In the genomic region with DNA sequence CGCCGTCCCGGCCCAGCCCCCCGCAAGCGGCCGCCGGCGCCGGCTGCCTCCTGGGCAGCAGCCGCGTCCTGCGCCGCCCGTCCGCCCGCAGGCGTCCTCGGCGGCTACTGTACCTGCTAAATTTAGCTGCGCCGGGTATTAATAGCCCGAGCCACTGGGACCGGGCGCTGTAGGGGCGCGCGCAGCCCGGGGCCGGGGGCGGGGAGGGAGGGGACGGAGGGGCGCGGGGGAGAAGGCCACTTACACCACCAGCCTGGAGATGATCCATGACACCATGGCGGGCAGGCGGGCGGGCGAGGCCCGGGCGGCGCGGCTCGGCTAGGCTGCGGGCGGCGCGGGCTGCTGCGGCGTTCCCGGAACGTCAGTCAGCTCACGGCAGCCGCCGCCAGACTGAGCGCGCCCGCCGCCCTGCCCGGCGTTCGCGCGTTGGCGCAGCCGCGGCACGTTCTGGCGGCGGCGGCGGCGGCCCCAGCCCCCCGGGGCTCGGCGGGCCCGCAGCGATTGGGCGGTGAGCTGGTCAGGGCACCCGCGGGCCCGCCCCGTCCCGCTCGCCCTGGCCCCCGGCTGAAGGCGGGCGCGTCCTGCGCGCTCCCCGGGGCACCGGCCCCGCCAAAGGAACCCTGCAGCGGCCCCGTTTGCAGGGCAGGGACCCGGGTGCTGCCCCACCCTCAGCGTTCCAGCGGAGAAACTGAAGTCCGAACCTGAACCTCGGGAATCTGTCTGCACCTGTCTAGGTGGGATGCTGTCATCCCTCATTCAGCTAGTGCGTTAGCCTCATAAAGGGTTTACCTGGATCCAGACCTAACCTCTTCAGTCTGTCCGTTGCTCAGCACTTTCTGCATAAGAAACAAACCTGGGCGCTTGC, we compare ENCODE assay signal across 8 cellular contexts. TPM values are rescaled to one million over a fixed set of nuclear protein-coding genes. Genes with fewer than 3 reads are reported as not detected.
DNase-seq lines count a peak whose midpoint lies in the region; ATAC-seq and FAIRE-seq lines count a peak whose summit lies in the region.

A gene with protein sequence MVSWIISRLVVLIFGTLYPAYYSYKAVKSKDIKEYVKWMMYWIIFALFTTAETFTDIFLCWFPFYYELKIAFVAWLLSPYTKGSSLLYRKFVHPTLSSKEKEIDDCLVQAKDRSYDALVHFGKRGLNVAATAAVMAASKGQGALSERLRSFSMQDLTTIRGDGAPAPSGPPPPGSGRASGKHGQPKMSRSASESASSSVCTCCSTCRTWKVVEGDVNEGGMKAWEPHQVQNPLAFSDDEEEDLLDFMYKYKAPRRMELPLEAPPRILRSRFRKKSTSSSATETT (minus strand): TSS at position 392 of the 865 bp plus-strand sequence. CDS start 116 bp downstream, at position 276.

- no peak within 1 kb of the TSS for H3K27ac ChIP-seq in neuronal stem cell (replicated peaks; ENCODE audit: low read length)

- no peak within 1 kb of the TSS for H2BK120ac ChIP-seq in neuronal stem cell (ENCODE audit: low read depth, low read length)

- peak within 1 kb of the TSS; percentile 60 for H3K9ac ChIP-seq in neuronal stem cell (ENCODE audit: low read depth, low read length, poor library complexity)

- peak within 1 kb of the TSS; percentile 95 for H2AFZ ChIP-seq in neuronal stem cell (ENCODE audit: low read length)

- peaks cover 7 to 79% (median 39%) of the 10 kb centered on the region in 3 experiments for H3K27me3 ChIP-seq in neuronal stem cell (ENCODE audit: control insufficient read depth in 3 of 3, insufficient read depth in 3 of 3, low read depth in 1 of 3, low read length in 3 of 3)

- H2BK12ac ChIP-seq in neuronal stem cell (ENCODE audit: low read length): no peak within 1 kb of the TSS

- DNase-seq in DMS53 (lab: John Stamatoyannopoulos, UW): peak; percentile 78
- peak; percentile 30 for DNase-seq in HTR-8/SVneo (ENCODE audit: insufficient read length, low spot score)
- peak; percentile 48 for DNase-seq in activated T-cell treated with anti-CD3 and anti-CD28 coated beads, Interleukin-2, amount 50 U/mL, for 24 hours
- DNase-seq in germinal center (ENCODE audit: low spot score): peak; percentile 54
- peak; percentile 33 for DNase-seq in neuronal stem cell (ENCODE audit: low spot score)

- no peak within 1 kb of the TSS for H2AK5ac ChIP-seq in neuronal stem cell (ENCODE audit: low read depth, low read length)

- peak; percentile 62 for FAIRE-seq in HTR-8/SVneo (lab: Jason Lieb, UNC)

- H3K14ac ChIP-seq in neuronal stem cell (ENCODE audit: low read length): no peak within 1 kb of the TSS

- H2BK5ac ChIP-seq in neuronal stem cell (ENCODE audit: low read length): no peak within 1 kb of the TSS

- no peak within 1 kb of the TSS for H3K27ac Mint-ChIP-seq in activated T-cell treated with anti-CD3 and anti-CD28 coated beads, Interleukin-2, amount 50 U/mL, for 24 hours

- peaks cover 2 to 4% of the 10 kb centered on the region in 2 donors for H3K9me3 ChIP-seq in neuronal stem cell (replicated peaks in 1 of 2; ENCODE audit: control insufficient read depth in 2 of 2, insufficient read depth in 1 of 2, low read depth in 1 of 2, low read length in 2 of 2)

- H3K4me2 ChIP-seq in neuronal stem cell (ENCODE audit: insufficient read depth, low read length, poor library complexity, severe bottlenecking): peak within 1 kb of the TSS; percentile 70

- H3K23ac ChIP-seq in neuronal stem cell (ENCODE audit: low read depth, low read length, poor library complexity): no peak within 1 kb of the TSS

- H3K4me1 Mint-ChIP-seq in activated T-cell treated with anti-CD3 and anti-CD28 coated beads, Interleukin-2, amount 50 U/mL, for 24 hours (ENCODE audit: low read depth): peaks cover 14% of the 10 kb centered on the region

- peak within 1 kb of the TSS; percentile 80 for H3K4me3 Mint-ChIP-seq in activated T-cell treated with anti-CD3 and anti-CD28 coated beads, Interleukin-2, amount 50 U/mL, for 24 hours

- ATAC-seq in GM18873 (IDR thresholded peaks at IDR 0.05; ENCODE audit: low FRiP score, unreplicated experiment) (no peak), GM18909 (IDR thresholded peaks at IDR 0.05; ENCODE audit: poor library complexity, unreplicated experiment) (no peak), GM19395 (IDR thresholded peaks at IDR 0.05; ENCODE audit: unreplicated experiment) (no peak)

- no peaks in the 10 kb centered on the region for H3K36me3 ChIP-seq in neuronal stem cell (replicated peaks in 1 of 2; ENCODE audit: control insufficient read depth in 2 of 2, insufficient read depth in 2 of 2, low read length in 2 of 2)

- no peak within 1 kb of the TSS for H2BK15ac ChIP-seq in neuronal stem cell (ENCODE audit: low read length)

- no CpG with 5 or more reads among the region's 102 CpGs for WGBS in neuronal stem cell (ENCODE audit: extremely low coverage in 2 of 2, insufficient read length in 2 of 2, insufficient replicate concordance in 1 of 2), 2 donors

- H3K4me3 ChIP-seq in neuronal stem cell (ENCODE audit: low read length in 2 of 2): peak within 1 kb of the TSS; percentile 45 to 80

- H3K18ac ChIP-seq in neuronal stem cell (ENCODE audit: low read length): peak within 1 kb of the TSS; percentile 62

- H3K36me3 Mint-ChIP-seq in activated T-cell treated with anti-CD3 and anti-CD28 coated beads, Interleukin-2, amount 50 U/mL, for 24 hours (ENCODE audit: low read depth): no peaks in the 10 kb centered on the region

- H3K9me3 Mint-ChIP-seq in activated T-cell treated with anti-CD3 and anti-CD28 coated beads, Interleukin-2, amount 50 U/mL, for 24 hours: peaks cover 11% of the 10 kb centered on the region

- H3K4me1 ChIP-seq in neuronal stem cell (ENCODE audit: control insufficient read depth in 2 of 2, insufficient read depth in 1 of 2, low read depth in 1 of 2, low read length in 2 of 2): peaks cover 8% of the 10 kb centered on the region in 2 donors

- H4K91ac ChIP-seq in neuronal stem cell (ENCODE audit: low read depth, low read length, poor library complexity): no peak within 1 kb of the TSS

- H3K27me3 Mint-ChIP-seq in activated T-cell treated with anti-CD3 and anti-CD28 coated beads, Interleukin-2, amount 50 U/mL, for 24 hours: peaks cover 71% of the 10 kb centered on the region

- no peak within 1 kb of the TSS for H3K4ac ChIP-seq in neuronal stem cell (ENCODE audit: low read length)

- H4K8ac ChIP-seq in neuronal stem cell (ENCODE audit: low read depth, low read length): no peak within 1 kb of the TSS

- H3K79me1 ChIP-seq in neuronal stem cell (ENCODE audit: low read depth, low read length): no peaks in the 10 kb centered on the region

RNA-seq across cellular contexts. Expression of the gene that starts here (rescaled TPM):
- polyA plus RNA-seq in neuronal stem cell (2013, experiment 1 of 2): 1.6 TPM
- 1.5 TPM for polyA plus RNA-seq in neuronal stem cell (2013, experiment 2 of 2)
